ENCODE assay signal across 9 cellular contexts in the genomic region with DNA sequence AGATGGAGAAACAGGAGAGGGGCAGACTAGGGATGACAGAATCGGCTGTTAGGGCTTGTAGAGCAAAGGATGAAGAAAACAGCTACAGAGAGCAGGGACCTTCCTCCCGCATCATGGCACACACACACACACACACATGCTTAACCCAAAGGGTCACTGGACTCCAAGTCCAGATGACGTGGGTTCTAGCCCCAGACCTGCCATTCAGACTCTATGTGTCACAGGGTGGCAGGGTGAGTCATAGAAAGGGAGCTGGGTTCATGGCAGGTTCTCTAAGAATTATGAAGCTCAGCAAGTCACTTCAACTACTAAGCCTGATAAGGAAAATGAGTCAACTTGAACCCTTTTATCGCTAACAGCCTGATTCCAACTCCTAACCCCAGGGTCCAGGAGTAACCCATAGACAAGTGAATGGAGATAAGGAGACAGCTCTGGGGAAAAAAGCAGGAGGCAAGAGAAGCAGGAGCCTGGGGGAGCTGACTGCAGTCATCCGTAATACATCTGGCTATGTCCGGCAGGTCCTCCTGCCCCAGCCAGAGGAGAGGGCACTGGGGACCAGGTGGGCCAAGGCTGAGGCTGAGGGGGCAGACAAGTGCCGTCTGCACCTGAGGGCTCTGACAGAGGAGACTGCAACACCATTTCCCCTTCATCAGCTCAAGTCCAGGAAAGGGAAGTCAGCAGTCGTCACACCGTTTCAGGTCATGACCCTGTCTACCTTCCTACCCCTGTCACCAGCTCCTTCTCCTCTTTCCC. TPM values are rescaled to one million over a fixed set of nuclear protein-coding genes. Genes with fewer than 3 reads are reported as not detected.
DNase-seq lines count a peak whose midpoint lies in the region; ATAC-seq and TF ChIP-seq lines count a peak whose summit lies in the region.
"Had no signal": no experiment of that assay in that cellular context is flagged by ENCODE, and none has a peak within 500 bp of the region (broad histone marks: within the 10 kb centered on the region; RNA-seq: fewer than 3 reads in every experiment).

No MANE protein-coding gene starts in this region.

- POLR2A ChIA-PET in SK-N-SH (lab: Yijun Ruan, JAX): no interaction called here

- peak overlapping the region; percentile 81 for H3K27ac Mint-ChIP-seq in nephron progenitor cell

- 0 out of 4 replicates have a peak, but pooled peaks of 1 of the 2 experiments have one; percentile 53 for TF ChIP-seq EP300 in SK-N-SH (IDR thresholded peaks at IDR 0.05; ENCODE audit: borderline replicate concordance in 1 of 2, low read depth in 1 of 2, low read length in 1 of 2)

- no peaks in the 10 kb centered on the region for H3F3A ChIP-seq in SK-N-SH (replicated peaks; ENCODE audit: insufficient read depth)

- H3K9me2 ChIP-seq in SK-N-SH: no peaks in the 10 kb centered on the region

- H2AFZ ChIP-seq in SK-N-SH (ENCODE audit: low read depth): no peak overlapping the region

- H3K9me3 Mint-ChIP-seq in nephron progenitor cell: no peaks in the 10 kb centered on the region

- no peak overlapping the region for H3K9ac ChIP-seq in SK-N-SH

- peaks cover 68% of the 10 kb centered on the region for H3K4me1 Mint-ChIP-seq in nephron progenitor cell

- H3K36me3 Mint-ChIP-seq in nephron progenitor cell (ENCODE audit: low read depth): no peaks in the 10 kb centered on the region

- CTCF ChIA-PET in SK-N-SH (lab: Yijun Ruan, JAX): interaction anchor here (0.9 to 1.0 kb wide), 2 partner anchors 120 to 149 kb away, joined by 3 read pairs; no protein-coding TSS in a partner anchor

- H3K27me3 ChIP-seq in SK-N-SH (ENCODE audit: insufficient read depth): no peaks in the 10 kb centered on the region
- no peaks in the 10 kb centered on the region for H3K27me3 ChIP-seq in prostate gland (replicated peaks; ENCODE audit: insufficient read depth)

- H3K36me3 ChIP-seq in SK-N-SH (replicated peaks in 1 of 2; ENCODE audit: control insufficient read depth in 1 of 2, insufficient read depth in 2 of 2, low read length in 1 of 2) (no peaks in the 10 kb centered on the region), prostate gland (no peaks in the 10 kb centered on the region)

- WGBS in SK-N-SH (ENCODE audit: low lambda C conversion rate): 55% methylated on average over 9 of the region's 9 CpGs
- WGBS in prostate gland: 75% methylated on average over 9 of the region's 9 CpGs

- H3K4me3 ChIP-seq in SK-N-SH (ENCODE audit: low read depth in 2 of 2, low read length in 1 of 2) (no peak overlapping the region), prostate gland (no peak overlapping the region)

- DNase-seq in GM03348 (ENCODE audit: low spot score) (peak; percentile 65), SK-N-SH (no peak), dermis blood vessel endothelial cell (peak; percentile 90), nephron progenitor cell (no peak), prostate gland (ENCODE audit: low spot score) (no peak), NCI-H526 (lab: John Stamatoyannopoulos, UW) (no peak), GM13976 (ENCODE audit: low spot score) (no peak)

- H3K27me3 Mint-ChIP-seq in nephron progenitor cell (ENCODE audit: low read depth, poor library complexity): peaks cover 9% of the 10 kb centered on the region

- H4K20me1 ChIP-seq in SK-N-SH (ENCODE audit: insufficient read depth): no peaks in the 10 kb centered on the region

- intact Hi-C loops in prostate gland (cut with DNase I): no loop called here

- H3K4me1 ChIP-seq in SK-N-SH (ENCODE audit: control insufficient read depth in 1 of 2, insufficient read depth in 2 of 2, low read depth in 1 of 2, low read length in 1 of 2) (peaks cover 11 to 15% of the 10 kb centered on the region in 2 experiments; a peak in 3 of 4 replicates), prostate gland (replicated peaks) (peaks cover 4% of the 10 kb centered on the region)

- in situ Hi-C loops in GM13976 (cut with MboI; ENCODE audit: low sequenced_read_pairs, unreplicated experiment): no loop called here

- no peak for ATAC-seq in HG02840 (IDR thresholded peaks at IDR 0.05; ENCODE audit: low FRiP score, unreplicated experiment)

- H3K4me2 ChIP-seq in SK-N-SH: peak overlapping the region; percentile 9; the same call in 1 of the 2 replicates

- TF ChIP-seq CTCF in SK-N-SH (IDR thresholded peaks at IDR 0.05): no peak
- no peak for TF ChIP-seq CTCF in nephron progenitor cell (IDR thresholded peaks at IDR 0.05)
- TF ChIP-seq CTCF in prostate gland (IDR thresholded peaks at IDR 0.05): no peak
- no peak for TF ChIP-seq CTCF in GM13976 (IDR thresholded peaks at IDR 0.05; ENCODE audit: borderline replicate concordance, control extremely low read depth, extremely low read depth, insufficient read depth, missing control alignments)

- H3K27ac ChIP-seq in SK-N-SH (ENCODE audit: low read depth in 2 of 2, low read length in 1 of 2) (peak overlapping the region in 1 of 2 experiments; percentile 24; a peak in 1 of 4 replicates), prostate gland (no peak overlapping the region)

- H3K4me3 Mint-ChIP-seq in nephron progenitor cell: no peak overlapping the region

- H3K79me2 ChIP-seq in SK-N-SH (ENCODE audit: insufficient read depth): peaks cover 23% of the 10 kb centered on the region

- no peak for TF ChIP-seq RAD21 in SK-N-SH (IDR thresholded peaks at IDR 0.05; ENCODE audit: low read length)

- TF ChIP-seq POLR2A in prostate gland (IDR thresholded peaks at IDR 0.05): no peak

- H3K9me3 ChIP-seq in SK-N-SH (no peaks in the 10 kb centered on the region), prostate gland (no peaks in the 10 kb centered on the region)

TF ChIP-seq in SK-N-SH, 30 proteins besides CTCF, POLR2A, EP300 and RAD21 (continues in another document):
- TF ChIP-seq TCF12 (IDR thresholded peaks at IDR 0.05): peak; percentile 59
- no peak for TF ChIP-seq FOXJ3 (CRISPR knock-in tag; IDR thresholded peaks at IDR 0.05)
- peak; percentile 85 for TF ChIP-seq RXRA (IDR thresholded peaks at IDR 0.05; ENCODE audit: borderline replicate concordance, low read depth)
- no peak for TF ChIP-seq NRF1 (IDR thresholded peaks at IDR 0.05; ENCODE audit: low read depth, low read length)
- TF ChIP-seq POLR2AphosphoS5 (IDR thresholded peaks at IDR 0.05; ENCODE audit: low read depth, low read length): peak; percentile 20; the same call in 1 of the 2 replicates
- no peak for TF ChIP-seq EZH2phosphoT487 (IDR thresholded peaks at IDR 0.05; ENCODE audit: borderline replicate concordance, low read depth)
- peak; percentile 90 for TF ChIP-seq FOSL2 (IDR thresholded peaks at IDR 0.05; ENCODE audit: borderline replicate concordance, low read depth)
- peak; percentile 84 for TF ChIP-seq JUND (IDR thresholded peaks at IDR 0.05)
- no peak for TF ChIP-seq RCOR1 (IDR thresholded peaks at IDR 0.05; ENCODE audit: low read length)
- no peak for TF ChIP-seq ELF1 (IDR thresholded peaks at IDR 0.05)
- TF ChIP-seq SIN3A (IDR thresholded peaks at IDR 0.05; ENCODE audit: borderline replicate concordance, low read depth, low read length): no peak
- no peak for TF ChIP-seq SMC3 (IDR thresholded peaks at IDR 0.05; ENCODE audit: low read depth, low read length)
- peak; percentile 79 for TF ChIP-seq PBX3 (IDR thresholded peaks at IDR 0.05)
- TF ChIP-seq IRF3 (IDR thresholded peaks at IDR 0.05; ENCODE audit: low read depth, low read length): no peak
- no peak for TF ChIP-seq GABPA (IDR thresholded peaks at IDR 0.05; ENCODE audit: low read depth)
- TF ChIP-seq MEF2A (IDR thresholded peaks at IDR 0.05; ENCODE audit: borderline replicate concordance, low read depth): no peak
- TF ChIP-seq NFIC (IDR thresholded peaks at IDR 0.05; ENCODE audit: borderline replicate concordance): no peak; the same call in 1 of the 2 replicates

RNA-seq across cellular contexts. Expression of gene TNFRSF1A, which starts 3.6 kb away (rescaled TPM):
- 68.3 and 92.9 TPM in 2 replicates for polyA plus RNA-seq in SK-N-SH (2012; rRNA removed)
- 86.7 and 93.2 TPM in 2 replicates for polyA plus RNA-seq in SK-N-SH (2012; cell fraction: cytosol; rRNA removed)
- polyA plus RNA-seq in SK-N-SH (2012; cell fraction: nucleus; rRNA removed): 72.6 and 75.2 TPM in 2 replicates
- total RNA-seq in dermis blood vessel endothelial cell (58.9 and 67.6 TPM in 2 replicates), prostate gland (100 to 1,000 TPM in 1 of 2 donors, 10 to 100 TPM in 1; 91.1 to 168 TPM)

RNA-seq across cellular contexts. Expression of gene SCNN1A, which starts 29.9 kb away (rescaled TPM):
- polyA plus RNA-seq in SK-N-SH (2012; rRNA removed): 0.71 and 1.6 TPM in 2 replicates
- 0.97 and 0.98 TPM in 2 replicates for polyA plus RNA-seq in SK-N-SH (2012; cell fraction: cytosol; rRNA removed)
- polyA plus RNA-seq in SK-N-SH (2012; cell fraction: nucleus; rRNA removed): 1.2 and 1.6 TPM in 2 replicates
- total RNA-seq in dermis blood vessel endothelial cell (1.5 and 7.1 TPM in 2 replicates), prostate gland (100 to 1,000 TPM; 128 to 211 TPM)
- polyA plus RNA-seq: neural cell had no signal

RNA-seq across cellular contexts. Expression of gene PLEKHG6, which starts 35.0 kb away (rescaled TPM):
- 0.15 and 0.20 TPM in 2 replicates for polyA plus RNA-seq in SK-N-SH (2012; rRNA removed)
- polyA plus RNA-seq in SK-N-SH (2012; cell fraction: cytosol; rRNA removed): 0.10 and 0.13 TPM in 2 replicates
- 0.27 and 0.68 TPM in 2 replicates for polyA plus RNA-seq in SK-N-SH (2012; cell fraction: nucleus; rRNA removed)
- total RNA-seq in dermis blood vessel endothelial cell (0.09 TPM in 1 of 2 replicates, not detected in the other), prostate gland (1 to 10 TPM; 4.6 to 6.2 TPM)
- polyA plus RNA-seq: neural cell had no signal

RNA-seq across cellular contexts. Expression of gene LTBR, which starts 38.5 kb away (rescaled TPM):
- 0.10 and 0.12 TPM in 2 replicates for polyA plus RNA-seq in SK-N-SH (2012; rRNA removed)
- polyA plus RNA-seq in SK-N-SH (2012; cell fraction: cytosol; rRNA removed): 0.03 and 0.06 TPM in 2 replicates
- 0.32 and 0.73 TPM in 2 replicates for polyA plus RNA-seq in SK-N-SH (2012; cell fraction: nucleus; rRNA removed)
- 46.4 and 74.0 TPM in 2 replicates for total RNA-seq in dermis blood vessel endothelial cell
- total RNA-seq in prostate gland: 100 to 1,000 TPM; 186 to 264 TPM
- polyA plus RNA-seq: neural cell had no signal

Comparison
In these comparisons a context has a peak if more than half of its experiments do, and no peak if none do; other contexts are left out.
1. DNase-seq: peak in GM03348 (single experiment) and dermis blood vessel endothelial cell (single experiment); none in SK-N-SH (single experiment), nephron progenitor cell (single experiment), prostate gland (single experiment), NCI-H526 (0 of 2) and GM13976 (single experiment).
2. RNA of gene SCNN1A, which starts 29.9 kb away (total RNA-seq): 128 to 211 TPM in prostate gland; 1.5 to 7.1 TPM in dermis blood vessel endothelial cell; every median in the first group is over 10 times any median in the second.